In genomic region chr10:121437596-121437995, GRCh38 we compare ENCODE assay signal across 12 cellular contexts.
A peak's percentile ranks its signal among the peaks of the same experiment; 100 is the strongest.
DNase-seq lines count a peak whose midpoint lies in the region; ATAC-seq and TF ChIP-seq lines count a peak whose summit lies in the region.
"Had no signal": no experiment of that assay in that cellular context is flagged by ENCODE, and none has a peak within 500 bp of the region (broad histone marks: within the 10 kb centered on the region; RNA-seq: fewer than 3 reads in every experiment).

No MANE protein-coding gene starts in this region.

- H3K36me3 Mint-ChIP-seq in osteocyte (ENCODE audit: unreplicated experiment): no peaks in the 10 kb centered on the region

- H3K27ac Mint-ChIP-seq in osteocyte (ENCODE audit: unreplicated experiment): no peak overlapping the region

- intact Hi-C loops in left ventricle myocardium inferior (cut with micrococcal nuclease): no loop called here

- H3K4me1 Mint-ChIP-seq in osteocyte (ENCODE audit: unreplicated experiment): no peaks in the 10 kb centered on the region

- H3K27me3 ChIP-seq in left ventricle myocardium inferior (ENCODE audit: low read depth): no peaks in the 10 kb centered on the region
- H3K27me3 ChIP-seq in Peyer's patch: no peaks in the 10 kb centered on the region
- H3K27me3 ChIP-seq: upper lobe of left lung had no signal

- H3K4me3 ChIP-seq in left ventricle myocardium inferior: no peak overlapping the region
- no peak overlapping the region for H3K4me3 ChIP-seq in Peyer's patch
- H3K4me3 ChIP-seq: mucosa of descending colon, upper lobe of left lung had no signal

- ATAC-seq in HG02938 (IDR thresholded peaks at IDR 0.05; ENCODE audit: unreplicated experiment): no peak
- ATAC-seq: mucosa of descending colon had no signal

- H3K9me3 Mint-ChIP-seq in osteocyte (ENCODE audit: unreplicated experiment): no peaks in the 10 kb centered on the region

- no peaks in the 10 kb centered on the region for H3K27me3 Mint-ChIP-seq in osteocyte (ENCODE audit: unreplicated experiment)

- no peak for TF ChIP-seq CTCF in left ventricle myocardium inferior (IDR thresholded peaks at IDR 0.05; ENCODE audit: borderline replicate concordance)
- TF ChIP-seq CTCF in osteocyte (IDR thresholded peaks at IDR 0.05): peak; percentile 6
- TF ChIP-seq CTCF in Peyer's patch (IDR thresholded peaks at IDR 0.05): no peak

- H3K36me3 ChIP-seq in left ventricle myocardium inferior: no peaks in the 10 kb centered on the region
- no peaks in the 10 kb centered on the region for H3K36me3 ChIP-seq in Peyer's patch
- H3K36me3 ChIP-seq: upper lobe of left lung had no signal

- H3K27ac ChIP-seq in left ventricle myocardium inferior (replicated peaks) (no peak overlapping the region), Peyer's patch (peak overlapping the region in 1 of 4 donors; percentile 2)
- H3K27ac ChIP-seq: upper lobe of left lung had no signal

- DNase-seq in Ammon's horn (ENCODE audit: low spot score) (peak; percentile 68), NCI-H82 (lab: John Stamatoyannopoulos, UW) (peak; percentile 63), left ventricle myocardium inferior (peak; percentile 18), osteocyte (ENCODE audit: extremely low spot score, unreplicated experiment) (no peak), Peyer's patch (no peak), cerebellar nuclear complex (lab: John Stamatoyannopoulos, UW) (no peak)
- DNase-seq in NK-92 treated with Interleukin-12 subunit alpha and Interleukin-12 subunit beta, amount 100 ng/mL, for 24 hours (lab: John Stamatoyannopoulos, UW): no peak
- DNase-seq: DMS79, KBM-7 had no signal

- TF ChIP-seq POLR2A in Peyer's patch (IDR thresholded peaks at IDR 0.05): no peak

- H3K9me3 ChIP-seq in left ventricle myocardium inferior (replicated peaks): no peaks in the 10 kb centered on the region
- H3K9me3 ChIP-seq in Peyer's patch: no peaks in the 10 kb centered on the region
- H3K9me3 ChIP-seq: mucosa of descending colon, upper lobe of left lung had no signal

- H3K4me1 ChIP-seq in left ventricle myocardium inferior (no peaks in the 10 kb centered on the region), Peyer's patch (no peaks in the 10 kb centered on the region)

- no peak overlapping the region for H3K4me3 Mint-ChIP-seq in osteocyte (ENCODE audit: unreplicated experiment)

Comparison
In these comparisons a context has a peak if more than half of its experiments do, and no peak if none do; other contexts are left out.
1. DNase-seq: peak in Ammon's horn (single experiment), NCI-H82 (single experiment) and left ventricle myocardium inferior (single experiment); none in osteocyte (single experiment), Peyer's patch (0 of 3), NK-92 treated with Interleukin-12 subunit alpha and Interleukin-12 subunit beta, amount 100 ng/mL, for 24 hours (single experiment) and cerebellar nuclear complex (0 of 2).